Comparison of ENCODE assay signal across 1 cellular context in genomic region chr21:45640001-45640887, GRCh38.
TF ChIP-seq lines count a peak whose summit lies in the region.

No MANE protein-coding gene starts in this region.

TF ChIP-seq in IMR-90, 13 proteins besides CTCF, POLR2A, EP300 and RAD21:
- TF ChIP-seq CHD1 (IDR thresholded peaks at IDR 0.05; ENCODE audit: low read depth, low read length): no peak
- no peak for TF ChIP-seq SMC3 (IDR thresholded peaks at IDR 0.05; ENCODE audit: low read depth, low read length)
